ENCODE assay signal across 1 cellular context in genomic region chr12:50283924-50284236, GRCh38.
TF ChIP-seq lines count a peak whose summit lies in the region.

No MANE protein-coding gene starts in this region.

TF ChIP-seq in HepG2, 621 proteins besides CTCF, POLR2A, EP300 and RAD21 (continued from another document and continues in another):
- TF ChIP-seq KIAA2018 (CRISPR knock-in tag; IDR thresholded peaks at IDR 0.05; ENCODE audit: borderline replicate concordance) (no peak), PTBP1 (IDR thresholded peaks at IDR 0.05; ENCODE audit: low read depth, low read length, poor library complexity, severe bottlenecking) (no peak), KLF11 (CRISPR knock-in tag; IDR thresholded peaks at IDR 0.05) (0 out of 2 replicates have a peak, but pooled peaks have one; percentile 44), SYNCRIP (IDR thresholded peaks at IDR 0.05; ENCODE audit: insufficient read depth, low read depth, low read length) (no peak), ZNF354B (CRISPR knock-in tag; IDR thresholded peaks at IDR 0.05) (0 out of 2 replicates have a peak, but pooled peaks have one; percentile 29), ZNF296 (CRISPR knock-in tag; conservative IDR thresholded peaks at IDR 0.05) (0 out of 2 replicates have a peak, but pooled peaks have one; percentile 6), NFKBIZ (CRISPR knock-in tag; IDR thresholded peaks at IDR 0.05) (0 out of 2 replicates have a peak, but pooled peaks have one; percentile 9), MNT (IDR thresholded peaks at IDR 0.05) (no peak), CSRNP2 (CRISPR knock-in tag; conservative IDR thresholded peaks at IDR 0.05; ENCODE audit: low read depth) (no peak), ETS1 (CRISPR knock-in tag; IDR thresholded peaks at IDR 0.05) (no peak), USF2 (IDR thresholded peaks at IDR 0.05; ENCODE audit: low read depth, low read length) (no peak), USF2 (CRISPR knock-in tag; IDR thresholded peaks at IDR 0.05; ENCODE audit: borderline replicate concordance) (no peak), ZNF232 (CRISPR knock-in tag; IDR thresholded peaks at IDR 0.05; ENCODE audit: borderline replicate concordance) (no peak; the same call in 1 of the 2 replicates), PRMT3 (CRISPR knock-in tag; IDR thresholded peaks at IDR 0.05; ENCODE audit: borderline replicate concordance, low read depth) (no peak), YY1 (IDR thresholded peaks at IDR 0.05; ENCODE audit: insufficient read depth, insufficient replicate concordance, low read depth, low read length) (no peak), ZBTB21 (CRISPR knock-in tag; IDR thresholded peaks at IDR 0.05) (no peak), ZMYM2 (CRISPR knock-in tag; IDR thresholded peaks at IDR 0.05) (0 out of 2 replicates have a peak, but pooled peaks have one; percentile 3), ARNT (IDR thresholded peaks at IDR 0.05) (no peak), ZNF275 (CRISPR knock-in tag; IDR thresholded peaks at IDR 0.05; ENCODE audit: borderline replicate concordance) (no peak), GMEB1 (CRISPR knock-in tag; IDR thresholded peaks at IDR 0.05; ENCODE audit: borderline replicate concordance) (no peak), ZNF660 (CRISPR knock-in tag; IDR thresholded peaks at IDR 0.05; ENCODE audit: borderline replicate concordance, low read depth) (no peak), NR1H2 (CRISPR knock-in tag; IDR thresholded peaks at IDR 0.05; ENCODE audit: borderline replicate concordance, low read depth) (peak; percentile 29; the same call in 1 of the 2 replicates), BATF2 (CRISPR knock-in tag; IDR thresholded peaks at IDR 0.05) (no peak), ZNF329 (CRISPR knock-in tag; IDR thresholded peaks at IDR 0.05; ENCODE audit: low read depth) (no peak), PHF21A (CRISPR knock-in tag; IDR thresholded peaks at IDR 0.05) (0 out of 2 replicates have a peak, but pooled peaks have one; percentile 44), NFRKB (IDR thresholded peaks at IDR 0.05) (no peak), BRD4 (CRISPR knock-in tag; IDR thresholded peaks at IDR 0.05) (0 out of 2 replicates have a peak, but pooled peaks have one; percentile 27), HINFP (CRISPR knock-in tag; IDR thresholded peaks at IDR 0.05; ENCODE audit: low read depth) (no peak), ZNF7 (CRISPR knock-in tag; IDR thresholded peaks at IDR 0.05) (peak; percentile 72; the same call in 1 of the 2 replicates), ZNF766 (CRISPR knock-in tag; IDR thresholded peaks at IDR 0.05; ENCODE audit: borderline replicate concordance) (no peak), ZNF749 (CRISPR knock-in tag; IDR thresholded peaks at IDR 0.05; ENCODE audit: borderline replicate concordance) (no peak), SP2 (CRISPR knock-in tag; IDR thresholded peaks at IDR 0.05) (no peak), TFAP4 (IDR thresholded peaks at IDR 0.05; ENCODE audit: borderline replicate concordance, low read depth) (peak; percentile 71; the same call in 1 of the 2 replicates), ZBTB43 (CRISPR knock-in tag; conservative IDR thresholded peaks at IDR 0.05) (no peak)
